25 cellular contexts compared by ENCODE assay signal in genomic region chr14:59895721-59896120, GRCh38. TPM values are rescaled to one million over a fixed set of nuclear protein-coding genes. Genes with fewer than 3 reads are reported as not detected.
"Had no signal": no experiment of that assay in that cellular context is flagged by ENCODE, and none has a peak within 500 bp of the region (broad histone marks: within the 10 kb centered on the region; RNA-seq: fewer than 3 reads in every experiment).

No MANE protein-coding gene starts in this region.

- DNase-seq: activated CD4-positive, alpha-beta T cell treated with anti-CD3 and anti-CD28 coated beads for 1 hour; activated CD4-positive, alpha-beta T cell treated with anti-CD3 and anti-CD28 coated beads, Interleukin-2, amount 10 ng/mL, durations not matched to agents 24 days and 14 days; activated CD4-positive, alpha-beta T cell treated with anti-CD3 and anti-CD28 coated beads, Interleukin-2, amount 50 U/mL, for 48 hours; activated CD8-positive, alpha-beta memory T cell treated with anti-CD3 and anti-CD28 coated beads, Interleukin-2, amount 10 ng/mL, durations not matched to agents 7 days and 5 days; activated effector memory CD4-positive, alpha-beta T cell treated with Interleukin-2 at 50 U/mL for 16 hours; activated naive CD4-positive, alpha-beta T cell treated with Interleukin-2 at 50 U/mL for 16 hours; activated naive CD8-positive, alpha-beta T cell treated with anti-CD3 and anti-CD28 coated beads, Interleukin-2, amount 50 U/mL, for 24 hours; activated T-cell treated with anti-CD3 and anti-CD28 coated beads, Interleukin-2, amount 50 U/mL, for 24 hours; amniotic stem cell; Karpas-422; NCI-H1105 treated with DMSO at 0.1 percent for 48 hours; NCI-H1436 treated with DMSO at 0.1 percent for 48 hours; NCI-H187 treated with DMSO at 0.1 percent for 48 hours; NCI-H2081 treated with DMSO at 0.1 percent for 48 hours; NCI-H345; NCI-H510A treated with DMSO at 0.1 percent for 48 hours; NCI-H69; SIG-M5; T-helper 17 cell; T-helper 9 cell had no signal

- ATAC-seq: activated CD8-positive, alpha-beta memory T cell treated with anti-CD3 and anti-CD28 coated beads, Interleukin-2, amount 10 ng/mL, durations not matched to agents 7 days and 5 days; activated naive CD4-positive, alpha-beta T cell treated with anti-CD3 and anti-CD28 coated beads, Interleukin-2, amount 50 U/mL, for 72 hours; activated naive CD8-positive, alpha-beta T cell treated with anti-CD3 and anti-CD28 coated beads, Interleukin-2, amount 50 U/mL, for 24 hours; T-helper 17 cell; WTC11 had no signal

- FAIRE-seq: astrocyte had no signal

RNA-seq across cellular contexts. Expression of gene LRRC9, which starts 24.2 kb away (rescaled TPM):
- total RNA-seq: activated CD4-positive, alpha-beta T cell treated with anti-CD3 and anti-CD28 coated beads, Interleukin-2, amount 10 ng/mL, durations not matched to agents 24 days and 14 days; activated CD8-positive, alpha-beta memory T cell treated with anti-CD3 and anti-CD28 coated beads, Interleukin-2, amount 10 ng/mL, durations not matched to agents 7 days and 5 days; activated T-helper 1 cell treated with anti-CD3 and anti-CD28 coated beads, Interleukin-12 subunit alpha, Interleukin-12 subunit beta, Interleukin-2, Interleukin-4 antibody, amounts not matched to agents 30 ng/mL and 10 ng/mL and 1 ng/mL, durations not matched to agents 14 hours and 24 hours and 36 hours; RPMI7951; T-helper 17 cell had no signal

RNA-seq across cellular contexts. Expression of gene RTN1, which starts 25.1 kb away (rescaled TPM):
- total RNA-seq: activated CD4-positive, alpha-beta T cell treated with anti-CD3 and anti-CD28 coated beads, Interleukin-2, amount 10 ng/mL, durations not matched to agents 24 days and 14 days; activated CD8-positive, alpha-beta memory T cell treated with anti-CD3 and anti-CD28 coated beads, Interleukin-2, amount 10 ng/mL, durations not matched to agents 7 days and 5 days; activated naive CD4-positive, alpha-beta T cell treated with anti-CD3 and anti-CD28 coated beads, Interleukin-2, amount 50 U/mL, for 72 hours; activated T-helper 1 cell treated with anti-CD3 and anti-CD28 coated beads, Interleukin-12 subunit alpha, Interleukin-12 subunit beta, Interleukin-2, Interleukin-4 antibody, amounts not matched to agents 30 ng/mL and 10 ng/mL and 1 ng/mL, durations not matched to agents 14 hours and 24 hours and 36 hours; RPMI7951 had no signal
